Comparison of ENCODE assay signal across 23 cellular contexts in genomic region chr20:60816901-60817300, GRCh38.
DNase-seq lines count a peak whose midpoint lies in the region; ATAC-seq, FAIRE-seq and TF ChIP-seq lines count a peak whose summit lies in the region.
"Had no signal": no experiment of that assay in that cellular context is flagged by ENCODE, and none has a peak within 500 bp of the region (broad histone marks: within the 10 kb centered on the region; RNA-seq: fewer than 3 reads in every experiment).

No MANE protein-coding gene starts in this region.

- TF ChIP-seq CTCF in KMS-11 (conservative IDR thresholded peaks at IDR 0.05; ENCODE audit: low read depth, low read length) (no peak), esophagus muscularis mucosa (IDR thresholded peaks at IDR 0.05) (no peak), osteocyte (IDR thresholded peaks at IDR 0.05) (no peak)

- intact Hi-C loops in esophagus muscularis mucosa (cut with DNase I) = no loop called here

- DNase-seq in HTR-8/SVneo (ENCODE audit: insufficient read length, low spot score) = no peak
- peak; percentile 72 for DNase-seq in esophagus muscularis mucosa (ENCODE audit: extremely low spot score)
- DNase-seq in osteocyte (ENCODE audit: extremely low spot score, unreplicated experiment) = peak; percentile 48
- no peak for DNase-seq in hypothalamus (lab: John Stamatoyannopoulos, UW)
- DNase-seq in left lobe of liver (ENCODE audit: low spot score) = no peak
- no peak for DNase-seq in NCI-H2029 treated with DMSO at 0.1 percent for 48 hours (lab: John Stamatoyannopoulos, UW)
- DNase-seq: AML-193; Caco-2; Calu3; CD4-positive, alpha-beta T cell; CD8-positive, alpha-beta T cell; DMS79 treated with DMSO at 0.1 percent for 48 hours; GF-D8 had no signal

- no peaks in the 10 kb centered on the region for H3K9me3 Mint-ChIP-seq in osteocyte (ENCODE audit: unreplicated experiment)

- H2AFZ ChIP-seq in KMS-11 (ENCODE audit: low read depth) = peak overlapping the region; percentile 38; the same call in 1 of the 2 replicates

- no peak overlapping the region for H3K27ac Mint-ChIP-seq in osteocyte (ENCODE audit: unreplicated experiment)
- H3K27ac Mint-ChIP-seq: B cell; CD4-positive, alpha-beta T cell; CD8-positive, alpha-beta T cell had no signal

- WGBS in esophagus muscularis mucosa = 83% methylated on average over 2 of the region's 2 CpGs

- peak overlapping the region; percentile 40 for H3K4me2 ChIP-seq in KMS-11
- H3K4me2 ChIP-seq: A549; BLaER1 treated with 17β-estradiol and CSF1 and Interleukin-3, amounts not matched to agents 10 nM and 100 nM had no signal

- H3K4me3 Mint-ChIP-seq in osteocyte (ENCODE audit: unreplicated experiment) = no peak overlapping the region
- H3K4me3 Mint-ChIP-seq: B cell; CD4-positive, alpha-beta T cell; CD8-positive, alpha-beta T cell had no signal

- no peak overlapping the region for H3K4me3 ChIP-seq in KMS-11 (IDR thresholded peaks at IDR 0.05; ENCODE audit: insufficient read depth, low read depth, low read length)
- no peak overlapping the region for H3K4me3 ChIP-seq in esophagus muscularis mucosa
- H3K4me3 ChIP-seq: A549; BLaER1 treated with 17β-estradiol and CSF1 and Interleukin-3, amounts not matched to agents 10 nM and 100 nM had no signal

- no peaks in the 10 kb centered on the region for H3K79me2 ChIP-seq in KMS-11 (ENCODE audit: insufficient read depth, low read depth)

- peak; percentile 40 for FAIRE-seq in HTR-8/SVneo (lab: Jason Lieb, UNC)
- FAIRE-seq: A549, D721Med, G401.6, GM12891, GM19239 had no signal

- no peaks in the 10 kb centered on the region for H4K20me1 ChIP-seq in KMS-11 (ENCODE audit: insufficient read depth)
- H4K20me1 ChIP-seq: BLaER1 treated with 17β-estradiol and CSF1 and Interleukin-3, amounts not matched to agents 10 nM and 100 nM had no signal

- H3K4me1 ChIP-seq in KMS-11 (ENCODE audit: low read depth, poor library complexity, severe bottlenecking) (peaks cover 55% of the 10 kb centered on the region), esophagus muscularis mucosa (no peaks in the 10 kb centered on the region)
- H3K4me1 ChIP-seq: A549, Caco-2 had no signal

- H3K27me3 ChIP-seq in KMS-11 (ENCODE audit: insufficient read depth, low read depth) (no peaks in the 10 kb centered on the region), esophagus muscularis mucosa (no peaks in the 10 kb centered on the region)

- no peak for TF ChIP-seq POLR2A in esophagus muscularis mucosa (IDR thresholded peaks at IDR 0.05; ENCODE audit: low read depth)

- no peaks in the 10 kb centered on the region for H3K27me3 Mint-ChIP-seq in osteocyte (ENCODE audit: unreplicated experiment)
- H3K27me3 Mint-ChIP-seq: B cell had no signal

- H3K9me3 ChIP-seq in esophagus muscularis mucosa = no peaks in the 10 kb centered on the region
- H3K9me3 ChIP-seq: Caco-2 had no signal

- H3K4me1 Mint-ChIP-seq in osteocyte (ENCODE audit: unreplicated experiment) = no peaks in the 10 kb centered on the region
- H3K4me1 Mint-ChIP-seq: B cell had no signal

- no peak for ATAC-seq in left lobe of liver
- ATAC-seq: A549; CD8-positive, alpha-beta T cell had no signal

- H3K27ac ChIP-seq in KMS-11 (peak overlapping the region; percentile 60), esophagus muscularis mucosa (replicated peaks in 1 of 4) (no peak overlapping the region)
- H3K27ac ChIP-seq: 22Rv1; A549; BLaER1 treated with 17β-estradiol and CSF1 and Interleukin-3, amounts not matched to agents 10 nM and 100 nM; C4-2B had no signal

- no peaks in the 10 kb centered on the region for H3K36me3 Mint-ChIP-seq in osteocyte (ENCODE audit: unreplicated experiment)
- H3K36me3 Mint-ChIP-seq: CD8-positive, alpha-beta T cell had no signal

- TF ChIP-seq EP300 in esophagus muscularis mucosa (IDR thresholded peaks at IDR 0.05) = no peak

- H3K9ac ChIP-seq in KMS-11 = no peak overlapping the region
- H3K9ac ChIP-seq: BLaER1 treated with 17β-estradiol and CSF1 and Interleukin-3, amounts not matched to agents 10 nM and 100 nM had no signal

- H3K36me3 ChIP-seq in KMS-11 (ENCODE audit: insufficient read depth) = no peaks in the 10 kb centered on the region
- no peaks in the 10 kb centered on the region for H3K36me3 ChIP-seq in esophagus muscularis mucosa
- H3K36me3 ChIP-seq: BLaER1 treated with 17β-estradiol and CSF1 and Interleukin-3, amounts not matched to agents 10 nM and 100 nM had no signal

Comparison
In these comparisons a context has a peak if more than half of its experiments do, and no peak if none do; other contexts are left out.
1. DNase-seq: peak in esophagus muscularis mucosa (single experiment) and osteocyte (single experiment); none in HTR-8/SVneo (single experiment), hypothalamus (0 of 51), left lobe of liver (single experiment) and NCI-H2029 treated with DMSO at 0.1 percent for 48 hours (single experiment).